22 cellular contexts compared by ENCODE assay signal in the genomic region with DNA sequence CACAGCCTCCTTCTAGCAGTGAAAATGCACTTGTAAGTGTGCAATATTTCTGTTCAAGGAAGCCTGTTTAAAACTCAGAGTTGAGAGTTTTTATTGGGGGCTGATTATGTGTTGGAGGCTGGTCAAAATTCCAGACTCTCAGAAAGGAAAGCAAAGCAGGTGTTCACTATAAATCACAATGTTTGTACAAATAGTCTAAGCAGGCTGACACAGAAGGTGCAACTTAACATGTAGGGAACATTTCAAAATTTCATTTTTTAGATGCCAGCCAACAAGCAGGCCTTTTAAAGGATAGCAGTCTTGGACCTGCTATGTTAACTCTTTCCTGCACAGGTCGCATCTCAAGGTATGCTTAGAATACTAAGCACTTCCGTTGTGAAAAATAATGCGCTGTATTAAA.
"Had no signal": no experiment of that assay in that cellular context is flagged by ENCODE, and none has a peak within 500 bp of the region (broad histone marks: within the 10 kb centered on the region; RNA-seq: fewer than 3 reads in every experiment).

No MANE protein-coding gene starts in this region.

- H3K27ac ChIP-seq: SJSA1, SK-N-MC had no signal

- H3K4me3 ChIP-seq: SJSA1, SK-N-MC had no signal

- H3K9me3 ChIP-seq: SJSA1 had no signal

- H3K36me3 ChIP-seq: SJSA1 had no signal

- DNase-seq: IMR-90, Karpas-422, KG1, MM.1S, NCI-H1092 treated with DMSO at 0.1 percent for 48 hours, NCI-H1417 treated with DMSO at 0.1 percent for 48 hours, NCI-H146, NCI-H1694 treated with DMSO at 0.1 percent for 48 hours, NCI-H2029, NCI-H2081 treated with DMSO at 0.1 percent for 48 hours, NCI-H2171, NCI-H226, NCI-H446, NCI-H510A, NCI-H524 treated with DMSO at 0.1 percent for 48 hours, NCI-H69, NCI-H82, Right ventricle myocardium superior, RPMI8226, SIG-M5 had no signal

- H3K27me3 ChIP-seq: SJSA1 had no signal

- H3K4me1 ChIP-seq: SJSA1 had no signal
